In genomic region chr11:70650075-70650909, GRCh38 we compare ENCODE assay signal across 9 cellular contexts.
DNase-seq lines count a peak whose midpoint lies in the region; ATAC-seq and TF ChIP-seq lines count a peak whose summit lies in the region.
"Had no signal": no experiment of that assay in that cellular context is flagged by ENCODE, and none has a peak within 500 bp of the region (broad histone marks: within the 10 kb centered on the region; RNA-seq: fewer than 3 reads in every experiment).

No MANE protein-coding gene starts in this region.

- H3K4me3 ChIP-seq in liver (ENCODE audit: low read depth in 1 of 3, low read length in 3 of 3): no peak overlapping the region

- no peak overlapping the region for H3K27ac ChIP-seq in liver (ENCODE audit: low read depth in 1 of 2, low read length in 2 of 2)

- H3K27ac Mint-ChIP-seq in brain: peak overlapping the region in 4 of 5 experiments; percentile 5 to 45 (median 36)
- H3K27ac Mint-ChIP-seq: activated B cell treated with CpG ODN at 0.5 μM for 24 hours had no signal

- no peaks in the 10 kb centered on the region for H3K27me3 ChIP-seq in liver (ENCODE audit: control insufficient read depth in 4 of 4, insufficient read depth in 4 of 4, low read length in 3 of 4)

- no peaks in the 10 kb centered on the region for H3K36me3 ChIP-seq in liver (ENCODE audit: control insufficient read depth in 4 of 4, insufficient read depth in 3 of 4, low read depth in 1 of 4, low read length in 3 of 4)

- H3K36me3 Mint-ChIP-seq in brain: peaks cover 8% of the 10 kb centered on the region

- 73% methylated on average over 4 of the region's 4 CpGs for WGBS in liver

- H3K4me3 Mint-ChIP-seq in brain: no peak overlapping the region
- H3K4me3 Mint-ChIP-seq: activated B cell treated with CpG ODN at 0.5 μM for 24 hours had no signal

- DNase-seq in NCI-H345 (lab: John Stamatoyannopoulos, UW) (peak; percentile 19), NCI-H345 treated with DMSO at 0.1 percent for 48 hours (lab: John Stamatoyannopoulos, UW; ENCODE audit: unreplicated experiment) (no peak), OCI-M1 (lab: John Stamatoyannopoulos, UW) (peak; percentile 98), stromal cell of bone marrow (ENCODE audit: low read depth) (peak; percentile 54)
- DNase-seq: activated B cell treated with CpG ODN at 0.5 μM for 24 hours had no signal

- H3K9me3 Mint-ChIP-seq in brain: peaks cover 0 to 4% (median 3%) of the 10 kb centered on the region in 5 experiments
- H3K9me3 Mint-ChIP-seq: activated B cell treated with CpG ODN at 0.5 μM for 24 hours had no signal

- no peaks in the 10 kb centered on the region for H3K9me3 ChIP-seq in liver (ENCODE audit: control insufficient read depth in 4 of 4, low read length in 3 of 4)

- H3K27me3 Mint-ChIP-seq in brain: no peaks in the 10 kb centered on the region

- TF ChIP-seq CTCF in brain (conservative IDR thresholded peaks at IDR 0.05) (no peak), liver (IDR thresholded peaks at IDR 0.05; ENCODE audit: low read depth, low read length, missing input control) (no peak)

- H3K9ac ChIP-seq in liver (ENCODE audit: low read depth in 1 of 2, low read length in 2 of 2): no peak overlapping the region

- H3K4me1 ChIP-seq in liver (ENCODE audit: control insufficient read depth in 4 of 4, insufficient read depth in 4 of 4, low read length in 3 of 4): no peaks in the 10 kb centered on the region

- ATAC-seq in HG03039 (IDR thresholded peaks at IDR 0.05; ENCODE audit: unreplicated experiment): no peak
- no peak for ATAC-seq in HG02885 (IDR thresholded peaks at IDR 0.05; ENCODE audit: poor library complexity, unreplicated experiment)

- peaks cover 70% of the 10 kb centered on the region for H3K4me1 Mint-ChIP-seq in brain
- H3K4me1 Mint-ChIP-seq: activated B cell treated with CpG ODN at 0.5 μM for 24 hours had no signal

- no peak for TF ChIP-seq RAD21 in liver (IDR thresholded peaks at IDR 0.05)

TF ChIP-seq in liver, 16 proteins besides CTCF, POLR2A, EP300 and RAD21:
- TF ChIP-seq MAX (IDR thresholded peaks at IDR 0.05): no peak
- TF ChIP-seq, protein P1, sequence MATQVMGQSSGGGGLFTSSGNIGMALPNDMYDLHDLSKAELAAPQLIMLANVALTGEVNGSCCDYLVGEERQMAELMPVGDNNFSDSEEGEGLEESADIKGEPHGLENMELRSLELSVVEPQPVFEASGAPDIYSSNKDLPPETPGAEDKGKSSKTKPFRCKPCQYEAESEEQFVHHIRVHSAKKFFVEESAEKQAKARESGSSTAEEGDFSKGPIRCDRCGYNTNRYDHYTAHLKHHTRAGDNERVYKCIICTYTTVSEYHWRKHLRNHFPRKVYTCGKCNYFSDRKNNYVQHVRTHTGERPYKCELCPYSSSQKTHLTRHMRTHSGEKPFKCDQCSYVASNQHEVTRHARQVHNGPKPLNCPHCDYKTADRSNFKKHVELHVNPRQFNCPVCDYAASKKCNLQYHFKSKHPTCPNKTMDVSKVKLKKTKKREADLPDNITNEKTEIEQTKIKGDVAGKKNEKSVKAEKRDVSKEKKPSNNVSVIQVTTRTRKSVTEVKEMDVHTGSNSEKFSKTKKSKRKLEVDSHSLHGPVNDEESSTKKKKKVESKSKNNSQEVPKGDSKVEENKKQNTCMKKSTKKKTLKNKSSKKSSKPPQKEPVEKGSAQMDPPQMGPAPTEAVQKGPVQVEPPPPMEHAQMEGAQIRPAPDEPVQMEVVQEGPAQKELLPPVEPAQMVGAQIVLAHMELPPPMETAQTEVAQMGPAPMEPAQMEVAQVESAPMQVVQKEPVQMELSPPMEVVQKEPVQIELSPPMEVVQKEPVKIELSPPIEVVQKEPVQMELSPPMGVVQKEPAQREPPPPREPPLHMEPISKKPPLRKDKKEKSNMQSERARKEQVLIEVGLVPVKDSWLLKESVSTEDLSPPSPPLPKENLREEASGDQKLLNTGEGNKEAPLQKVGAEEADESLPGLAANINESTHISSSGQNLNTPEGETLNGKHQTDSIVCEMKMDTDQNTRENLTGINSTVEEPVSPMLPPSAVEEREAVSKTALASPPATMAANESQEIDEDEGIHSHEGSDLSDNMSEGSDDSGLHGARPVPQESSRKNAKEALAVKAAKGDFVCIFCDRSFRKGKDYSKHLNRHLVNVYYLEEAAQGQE (IDR thresholded peaks at IDR 0.05): peak; percentile 100
